In the genomic region with DNA sequence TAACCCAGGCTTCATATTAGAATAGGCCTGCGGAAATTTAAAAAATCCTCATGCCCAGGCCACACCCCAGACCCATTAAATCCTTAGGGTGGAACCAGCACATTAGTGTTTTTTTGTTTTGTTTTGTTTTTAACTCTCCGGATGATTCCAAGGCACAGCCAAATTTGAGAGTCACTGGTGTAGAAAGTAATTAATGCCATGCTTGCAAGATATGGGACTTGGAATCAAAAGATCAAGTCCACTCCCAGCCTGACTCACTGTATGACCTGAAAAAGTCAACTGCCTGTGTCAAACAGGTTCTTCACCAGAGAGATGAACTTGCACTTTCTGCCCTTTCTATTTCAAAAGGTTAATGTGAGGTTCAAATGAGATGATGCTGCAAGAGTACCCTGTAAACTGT, we compare ENCODE assay signal across 22 cellular contexts.
DNase-seq lines count a peak whose midpoint lies in the region; ATAC-seq, FAIRE-seq and TF ChIP-seq lines count a peak whose summit lies in the region.
"Had no signal": no experiment of that assay in that cellular context is flagged by ENCODE, and none has a peak within 500 bp of the region (broad histone marks: within the 10 kb centered on the region; RNA-seq: fewer than 3 reads in every experiment).

No MANE protein-coding gene starts in this region.

- CTCF ChIA-PET in GM12878 (lab: Yijun Ruan, JAX): interaction anchor here (0.8 to 2.9 kb wide), 4 partner anchors 10 to 166 kb away, joined by 3 to 13 read pairs (median 3); no protein-coding TSS in a partner anchor

- DNase-seq in GM18507 (ENCODE audit: extremely low spot score, insufficient read length, low read depth) (no peak), GM12878 (ENCODE audit: low read depth, low spot score) (no peak), small intestine (peak; percentile 25), iPS-NIHi7 (ENCODE audit: extremely low spot score) (no peak), progenitor cell of endocrine pancreas (ENCODE audit: low spot score, unreplicated experiment) (no peak), DMS153 treated with DMSO at 0.1 percent for 48 hours (lab: John Stamatoyannopoulos, UW; ENCODE audit: unreplicated experiment) (no peak)
- DNase-seq: 8988T; ACHN; AML-193; BE2C; Calu3; CD4-positive, alpha-beta T cell; CD8-positive, alpha-beta memory T cell; DND-41; GOT3; H7; HCEC 1CT had no signal

- intact Hi-C loops in GM12878 (cut with micrococcal nuclease; ENCODE audit: unreplicated experiment): no loop called here

- no peak for TF ChIP-seq POLR2A in GM12878 (IDR thresholded peaks at IDR 0.05; ENCODE audit: low read depth, low read length)

- H3K27ac Mint-ChIP-seq in progenitor cell of endocrine pancreas: no peak overlapping the region
- H3K27ac Mint-ChIP-seq: CD14-positive monocyte; CD4-positive, alpha-beta T cell; CD8-positive, alpha-beta memory T cell had no signal

- H3K9me3 ChIP-seq in GM12878 (replicated peaks; ENCODE audit: control insufficient read depth, insufficient read depth, low read length) (no peaks in the 10 kb centered on the region), small intestine (ENCODE audit: control insufficient read depth, low read depth) (no peaks in the 10 kb centered on the region)
- H3K9me3 ChIP-seq: A549; BE2C; BLaER1 treated with 17β-estradiol and CSF1 and Interleukin-3, amounts not matched to agents 10 nM and 100 nM had no signal

- in situ Hi-C loops in GM12878 (cut with MboI): no loop called here

- WGBS in GM12878 (ENCODE audit: insufficient coverage, insufficient replicate concordance, low lambda C conversion rate, missing lambda C conversion rate): 69% methylated on average over 2 of the region's 2 CpGs
- WGBS in small intestine, 3 donors: 33 to 62% (median 51%) methylated on average over 2 of the region's 2 CpGs

- H3K4me3 Mint-ChIP-seq in progenitor cell of endocrine pancreas (ENCODE audit: low read depth): no peak overlapping the region
- H3K4me3 Mint-ChIP-seq: CD14-positive monocyte; CD4-positive, alpha-beta T cell; CD8-positive, alpha-beta memory T cell had no signal

- H3K9ac ChIP-seq in GM12878 (ENCODE audit: control insufficient read depth, insufficient read depth, low read length): no peak overlapping the region
- H3K9ac ChIP-seq: BLaER1 treated with 17β-estradiol and CSF1 and Interleukin-3, amounts not matched to agents 10 nM and 100 nM had no signal

- SMC1A ChIA-PET in GM12878 (lab: Charles Lee; ENCODE audit: uncharacterized antibody, unreplicated experiment): interaction anchor here (1.2 to 17.3 kb wide), 12 partner anchors 11 to 207 kb away, joined by 3 to 211 read pairs (median 8); no protein-coding TSS in a partner anchor

- H3K4me2 ChIP-seq in GM12878 (ENCODE audit: control insufficient read depth, insufficient read depth): no peak overlapping the region
- H3K4me2 ChIP-seq: A549 had no signal

- TF ChIP-seq RAD21 in GM12878 (IDR thresholded peaks at IDR 0.05; ENCODE audit: insufficient read depth, low read depth, low read length): no peak

- TF ChIP-seq EP300 in GM12878 (IDR thresholded peaks at IDR 0.05; ENCODE audit: borderline replicate concordance in 1 of 2, control insufficient read depth in 1 of 2, low read depth in 2 of 2, low read length in 2 of 2): no peak

- BruUV-seq in GM12878 (replicated peaks; lab: Mats Ljungman, UMichigan): no TSS peak

- H3K4me3 ChIP-seq in GM12878: no peak overlapping the region
- H3K4me3 ChIP-seq in small intestine (ENCODE audit: low read depth in 1 of 2, low read length in 2 of 2): no peak overlapping the region
- H3K4me3 ChIP-seq: A549; BLaER1 treated with 17β-estradiol and CSF1 and Interleukin-3, amounts not matched to agents 10 nM and 100 nM had no signal

- H3K36me3 Mint-ChIP-seq in progenitor cell of endocrine pancreas (ENCODE audit: insufficient read depth): no peaks in the 10 kb centered on the region
- H3K36me3 Mint-ChIP-seq: CD14-positive monocyte; CD8-positive, alpha-beta memory T cell had no signal

- H4K20me1 ChIP-seq in GM12878 (ENCODE audit: control insufficient read depth, insufficient read depth): no peaks in the 10 kb centered on the region
- H4K20me1 ChIP-seq: BLaER1 treated with 17β-estradiol and CSF1 and Interleukin-3, amounts not matched to agents 10 nM and 100 nM had no signal

- H3K4me1 ChIP-seq in GM12878 (ENCODE audit: control insufficient read depth, insufficient read depth, low read length) (no peaks in the 10 kb centered on the region), small intestine (ENCODE audit: control insufficient read depth in 2 of 2, insufficient read depth in 1 of 2, low read depth in 1 of 2, low read length in 1 of 2) (peaks cover 0 to 3% of the 10 kb centered on the region in 2 donors)
- H3K4me1 ChIP-seq: BE2C had no signal

- peaks cover 11% of the 10 kb centered on the region for H3K4me1 Mint-ChIP-seq in progenitor cell of endocrine pancreas (ENCODE audit: low read depth)
- H3K4me1 Mint-ChIP-seq: CD14-positive monocyte; CD8-positive, alpha-beta memory T cell had no signal

- H3K27me3 Mint-ChIP-seq in progenitor cell of endocrine pancreas: peaks cover 2% of the 10 kb centered on the region
- H3K27me3 Mint-ChIP-seq: CD4-positive, alpha-beta T cell; CD8-positive, alpha-beta memory T cell had no signal

- no peak overlapping the region for H2AFZ ChIP-seq in GM12878 (ENCODE audit: control insufficient read depth, low read depth, low read length)

- ATAC-seq in GM12878 (peak; percentile 6), esophagus mucosa (peak; percentile 95)
- ATAC-seq: A549 had no signal

- no peak overlapping the region for H3K27ac ChIP-seq in GM12878 (ENCODE audit: control insufficient read depth, insufficient read depth)
- no peak overlapping the region for H3K27ac ChIP-seq in small intestine (ENCODE audit: low read depth in 1 of 2, low read length in 1 of 2)
- H3K27ac ChIP-seq: A549; BLaER1 treated with 17β-estradiol and CSF1 and Interleukin-3, amounts not matched to agents 10 nM and 100 nM had no signal

- H3K79me2 ChIP-seq in GM12878 (ENCODE audit: control insufficient read depth, insufficient read depth, low read length): no peaks in the 10 kb centered on the region

- H3K9me3 Mint-ChIP-seq in progenitor cell of endocrine pancreas (ENCODE audit: low read depth): peaks cover 5% of the 10 kb centered on the region
- H3K9me3 Mint-ChIP-seq: CD14-positive monocyte had no signal

- TF ChIP-seq CTCF in GM12878 (IDR thresholded peaks at IDR 0.05 in 2 of 3, conservative IDR thresholded peaks at IDR 0.05 in 1 of 3; ENCODE audit: control insufficient read depth in 2 of 3, extremely low read depth in 1 of 3, insufficient read depth in 1 of 3, low read depth in 3 of 3, low read length in 3 of 3) (no peak), progenitor cell of endocrine pancreas (IDR thresholded peaks at IDR 0.05; ENCODE audit: unreplicated experiment) (no peak)

- FAIRE-seq in GM18507 (lab: Jason Lieb, UNC) (peak; percentile 52), GM12878 (lab: Jason Lieb, UNC) (no peak), small intestine (lab: Jason Lieb, UNC) (no peak)
- FAIRE-seq: A549, G401.6 had no signal

- RAD21 ChIA-PET in GM12878 (lab: Charles Lee; ENCODE audit: unreplicated experiment): interaction anchor here (1.0 to 4.6 kb wide), 6 partner anchors 12 to 161 kb away, joined by 3 to 36 read pairs (median 10); no protein-coding TSS in a partner anchor

- H3K36me3 ChIP-seq in GM12878 (ENCODE audit: control insufficient read depth in 2 of 2, insufficient read depth in 2 of 2, low read length in 1 of 2) (no peaks in the 10 kb centered on the region), small intestine (ENCODE audit: control insufficient read depth in 2 of 2, insufficient read depth in 2 of 2, low read length in 2 of 2) (no peaks in the 10 kb centered on the region)
- H3K36me3 ChIP-seq: BE2C; BLaER1 treated with 17β-estradiol and CSF1 and Interleukin-3, amounts not matched to agents 10 nM and 100 nM had no signal

- H3K27me3 ChIP-seq in GM12878 (replicated peaks in 1 of 2; ENCODE audit: control insufficient read depth in 2 of 2, insufficient read depth in 2 of 2, low read length in 1 of 2) (no peaks in the 10 kb centered on the region), small intestine (ENCODE audit: control insufficient read depth in 2 of 2, insufficient read depth in 2 of 2, low read length in 2 of 2) (no peaks in the 10 kb centered on the region)
- H3K27me3 ChIP-seq: BE2C; BLaER1 treated with 17β-estradiol and CSF1 and Interleukin-3, amounts not matched to agents 10 nM and 100 nM had no signal

- POLR2A ChIA-PET in GM12878 (lab: Charles Lee): interaction anchor here (0.7 to 0.9 kb wide), 2 partner anchors 67 to 543 kb away, joined by 4 to 5 read pairs; no protein-coding TSS in a partner anchor

TF ChIP-seq in GM12878, 131 proteins besides CTCF, POLR2A, EP300 and RAD21:
- peak; percentile 69 for TF ChIP-seq NR2F1 (conservative IDR thresholded peaks at IDR 0.05)
- TF ChIP-seq NR2C1 (IDR thresholded peaks at IDR 0.05): no peak
- no peak for TF ChIP-seq LARP7 (IDR thresholded peaks at IDR 0.05)
TF ChIP-seq in GM12878: peak in this region for 1.
